Comparison of ENCODE assay signal across 8 cellular contexts in genomic region chr18:75161629-75162028, GRCh38. TPM values are rescaled to one million over a fixed set of nuclear protein-coding genes. Genes with fewer than 3 reads are reported as not detected.
DNase-seq lines count a peak whose midpoint lies in the region; ATAC-seq and TF ChIP-seq lines count a peak whose summit lies in the region.

No MANE protein-coding gene starts in this region.

- POLR2A ChIA-PET in activated CD4-positive, alpha-beta T cell treated with anti-CD3 and anti-CD28 coated beads, Interleukin-2, amount 10 ng/mL, durations not matched to agents 7 days and 5 days (lab: Charles Lee): no interaction called here

- peak overlapping the region; percentile 44 for H3K27ac Mint-ChIP-seq in activated CD4-positive, alpha-beta T cell treated with anti-CD3 and anti-CD28 coated beads, Interleukin-2, amount 10 ng/mL, durations not matched to agents 7 days and 5 days
- peak overlapping the region; percentile 49 to 83 for H3K27ac Mint-ChIP-seq in stimulated activated naive CD8-positive, alpha-beta T cell treated with anti-CD3 and anti-CD28 coated beads, Interleukin-15, amount 100 ng/mL, for 72 hours

- WGBS in heart right ventricle, 2 donors: 51 to 68% methylated on average over 11 of the region's 11 CpGs

- H3K9me3 Mint-ChIP-seq in activated CD4-positive, alpha-beta T cell treated with anti-CD3 and anti-CD28 coated beads, Interleukin-2, amount 10 ng/mL, durations not matched to agents 7 days and 5 days: no peaks in the 10 kb centered on the region
- H3K9me3 Mint-ChIP-seq in stimulated activated naive CD8-positive, alpha-beta T cell treated with anti-CD3 and anti-CD28 coated beads, Interleukin-15, amount 100 ng/mL, for 72 hours: no peaks in the 10 kb centered on the region

- H3K36me3 Mint-ChIP-seq in activated CD4-positive, alpha-beta T cell treated with anti-CD3 and anti-CD28 coated beads, Interleukin-2, amount 10 ng/mL, durations not matched to agents 7 days and 5 days (ENCODE audit: low read depth): no peaks in the 10 kb centered on the region

- intact Hi-C loops in heart right ventricle (cut with DNase I): loop anchor here in 4 of 10 donors (5.0 to 10.0 kb wide), 5 partner anchors 94 to 507 kb away; no protein-coding TSS in a partner anchor

- no peaks in the 10 kb centered on the region for H3K27me3 ChIP-seq in heart right ventricle

- no peaks in the 10 kb centered on the region for H3K27me3 Mint-ChIP-seq in activated CD4-positive, alpha-beta T cell treated with anti-CD3 and anti-CD28 coated beads, Interleukin-2, amount 10 ng/mL, durations not matched to agents 7 days and 5 days
- no peaks in the 10 kb centered on the region for H3K27me3 Mint-ChIP-seq in stimulated activated naive CD8-positive, alpha-beta T cell treated with anti-CD3 and anti-CD28 coated beads, Interleukin-15, amount 100 ng/mL, for 72 hours

- CTCF ChIA-PET in activated CD4-positive, alpha-beta T cell treated with anti-CD3 and anti-CD28 coated beads, Interleukin-2, amount 10 ng/mL, durations not matched to agents 7 days and 5 days (lab: Charles Lee): no interaction called here

- peak overlapping the region; percentile 67 for H3K4me3 Mint-ChIP-seq in activated CD4-positive, alpha-beta T cell treated with anti-CD3 and anti-CD28 coated beads, Interleukin-2, amount 10 ng/mL, durations not matched to agents 7 days and 5 days
- peak overlapping the region; percentile 70 to 79 for H3K4me3 Mint-ChIP-seq in stimulated activated naive CD8-positive, alpha-beta T cell treated with anti-CD3 and anti-CD28 coated beads, Interleukin-15, amount 100 ng/mL, for 72 hours

- no peaks in the 10 kb centered on the region for H3K9me3 ChIP-seq in heart right ventricle

- TF ChIP-seq CTCF in heart right ventricle (IDR thresholded peaks at IDR 0.05): peak in 5 of 9 donors; percentile 4 to 30 (median 11)

- H3K4me1 ChIP-seq in heart right ventricle: peaks cover 0 to 16% (median 5%) of the 10 kb centered on the region in 9 donors

- DNase-seq in Ammon's horn (ENCODE audit: low spot score) (peak; percentile 65), NCI-H1092 treated with DMSO at 0.1 percent for 48 hours (lab: John Stamatoyannopoulos, UW) (peak; percentile 45), heart right ventricle (peak in 1 of 2 donors; percentile 28), kidney glomerular epithelial cell (lab: John Stamatoyannopoulos, UW) (no peak)
- DNase-seq in activated CD4-positive, alpha-beta T cell treated with anti-CD3 and anti-CD28 coated beads, Interleukin-2, amount 10 ng/mL, durations not matched to agents 7 days and 5 days: peak; percentile 38
- DNase-seq in stimulated activated naive CD8-positive, alpha-beta T cell treated with anti-CD3 and anti-CD28 coated beads, Interleukin-15, amount 100 ng/mL, for 72 hours: no peak
- DNase-seq in activated CD4-positive, CD25-positive, alpha-beta regulatory T cell (lab: John Stamatoyannopoulos, UW): no peak

- H3K4me3 ChIP-seq in heart right ventricle: peak overlapping the region in 9 of 10 donors; percentile 24 to 62 (median 49)

- peak; percentile 76 for ATAC-seq in GM18867 (IDR thresholded peaks at IDR 0.05; ENCODE audit: unreplicated experiment)
- ATAC-seq in heart right ventricle: peak; percentile 32 to 86 (median 72)
- peak; percentile 27 for ATAC-seq in stimulated activated naive CD8-positive, alpha-beta T cell treated with anti-CD3 and anti-CD28 coated beads, Interleukin-15, amount 100 ng/mL, for 72 hours

- H3K4me1 Mint-ChIP-seq in activated CD4-positive, alpha-beta T cell treated with anti-CD3 and anti-CD28 coated beads, Interleukin-2, amount 10 ng/mL, durations not matched to agents 7 days and 5 days: peaks cover 8% of the 10 kb centered on the region
- peaks cover 12% of the 10 kb centered on the region for H3K4me1 Mint-ChIP-seq in stimulated activated naive CD8-positive, alpha-beta T cell treated with anti-CD3 and anti-CD28 coated beads, Interleukin-15, amount 100 ng/mL, for 72 hours

- no peaks in the 10 kb centered on the region for H3K36me3 ChIP-seq in heart right ventricle

- peak overlapping the region in 6 of 10 donors; percentile 20 to 50 (median 40) for H3K27ac ChIP-seq in heart right ventricle

RNA-seq across cellular contexts. Expression of gene PTGR3, which starts 47.3 kb away (rescaled TPM):
- 10 to 100 TPM; 35.8 to 38.6 TPM for total RNA-seq in activated CD4-positive, alpha-beta T cell treated with anti-CD3 and anti-CD28 coated beads, Interleukin-2, amount 10 ng/mL, durations not matched to agents 7 days and 5 days
- total RNA-seq in heart right ventricle: 10 to 100 TPM; 48.5 to 71.3 (median 58.8) TPM
- 10 to 100 TPM; 10.0 to 19.2 TPM for polyA plus RNA-seq in heart right ventricle

RNA-seq across cellular contexts. Expression of gene TSHZ1, which starts 49.0 kb away (rescaled TPM):
- 10 to 100 TPM; 22.0 to 23.6 TPM for total RNA-seq in activated CD4-positive, alpha-beta T cell treated with anti-CD3 and anti-CD28 coated beads, Interleukin-2, amount 10 ng/mL, durations not matched to agents 7 days and 5 days
- 10 to 100 TPM; 13.2 to 22.9 (median 18.3) TPM for total RNA-seq in heart right ventricle
- polyA plus RNA-seq in heart right ventricle: 10 to 100 TPM in 1 of 2 donors, 1 to 10 TPM in 1; 4.8 to 10.7 TPM

Comparison
In these comparisons a context has a peak if more than half of its experiments do, and no peak if none do; other contexts are left out.
1. DNase-seq: peak in Ammon's horn (single experiment), NCI-H1092 treated with DMSO at 0.1 percent for 48 hours (single experiment) and activated CD4-positive, alpha-beta T cell treated with anti-CD3 and anti-CD28 coated beads, Interleukin-2, amount 10 ng/mL, durations not matched to agents 7 days and 5 days (single experiment); none in stimulated activated naive CD8-positive, alpha-beta T cell treated with anti-CD3 and anti-CD28 coated beads, Interleukin-15, amount 100 ng/mL, for 72 hours (0 of 2), kidney glomerular epithelial cell (single experiment) and activated CD4-positive, CD25-positive, alpha-beta regulatory T cell (0 of 4).
2. Peak in every context shown above with its lines, with median percentiles within 50 percentile points of each other: ATAC-seq.